ENCODE assay signal across 8 cellular contexts in genomic region chr20:34363062-34364012, GRCh38. TPM values are rescaled to one million over a fixed set of nuclear protein-coding genes. Genes with fewer than 3 reads are reported as not detected.
DNase-seq lines count a peak whose midpoint lies in the region; ATAC-seq, FAIRE-seq and TF ChIP-seq lines count a peak whose summit lies in the region.

Gene ITCH (plus strand): TSS chr20:34363273. CDS start chr20:34393812, 30,539 bp downstream.

- POLR2A ChIA-PET in A673 (lab: Charles Lee; ENCODE audit: low non-redundant PET): interaction anchor here (0.5 to 0.6 kb wide), 4 partner anchors 10 to 1091 kb away, joined by 3 to 4 read pairs (median 4); no protein-coding TSS in a partner anchor

- BruUV-seq in A673 (replicated peaks; lab: Mats Ljungman, UMichigan): no TSS peak

- H3K27ac ChIP-seq in A673 (ENCODE audit: low read depth, low read length, poor library complexity, severe bottlenecking): peak within 1 kb of the TSS; percentile 84
- H3K27ac ChIP-seq in VCaP: peak within 1 kb of the TSS; percentile 89
- H3K27ac ChIP-seq in breast epithelium: peak within 1 kb of the TSS; percentile 91 to 97
- peak within 1 kb of the TSS; percentile 78 for H3K27ac ChIP-seq in iPS-20b (ENCODE audit: low read length)
- H3K27ac ChIP-seq in small intestine (ENCODE audit: low read depth in 1 of 2, low read length in 1 of 2): peak within 1 kb of the TSS; percentile 77 to 97

- H3K9me3 ChIP-seq in A673 (ENCODE audit: low read depth, low read length, poor library complexity, severe bottlenecking) (no peaks in the 10 kb centered on the region), breast epithelium (no peaks in the 10 kb centered on the region), iPS-20b (ENCODE audit: insufficient read depth, low read depth, low read length) (no peaks in the 10 kb centered on the region), small intestine (ENCODE audit: control insufficient read depth, low read depth) (no peaks in the 10 kb centered on the region)

- TF ChIP-seq CTCF in A673 (conservative IDR thresholded peaks at IDR 0.05; ENCODE audit: low read depth, low read length) (no peak), VCaP (conservative IDR thresholded peaks at IDR 0.05) (no peak), breast epithelium (IDR thresholded peaks at IDR 0.05) (no peak)

- H3K36me3 ChIP-seq in A673 (ENCODE audit: insufficient read depth, low read length, poor library complexity, severe bottlenecking) (no peaks in the 10 kb centered on the region), breast epithelium (no peaks in the 10 kb centered on the region), iPS-20b (ENCODE audit: insufficient read depth, low read depth, low read length) (peaks cover 12% of the 10 kb centered on the region; the same call in 1 of the 2 replicates), small intestine (ENCODE audit: control insufficient read depth in 2 of 2, insufficient read depth in 2 of 2, low read length in 2 of 2) (no peaks in the 10 kb centered on the region)

- TF ChIP-seq POLR2A in breast epithelium (IDR thresholded peaks at IDR 0.05): peak; percentile 89

- H3K27me3 ChIP-seq in A673 (replicated peaks; ENCODE audit: insufficient read depth, low read depth, low read length, poor library complexity) (no peaks in the 10 kb centered on the region), breast epithelium (no peaks in the 10 kb centered on the region), iPS-20b (ENCODE audit: insufficient read depth, low read length) (no peaks in the 10 kb centered on the region), small intestine (ENCODE audit: control insufficient read depth in 2 of 2, insufficient read depth in 2 of 2, low read length in 2 of 2) (no peaks in the 10 kb centered on the region)

- no peak for FAIRE-seq in small intestine (lab: Jason Lieb, UNC)

- CTCF ChIA-PET in A673 (lab: Charles Lee): interaction anchor here (0.7 to 1.4 kb wide), 2 partner anchors 51 to 108 kb away, joined by 5 read pairs; no protein-coding TSS in a partner anchor

- ATAC-seq in GM18868 (IDR thresholded peaks at IDR 0.05; ENCODE audit: unreplicated experiment) (peak; percentile 97), HG03108 (IDR thresholded peaks at IDR 0.05; ENCODE audit: unreplicated experiment) (peak; percentile 95)

- H3K4me3 ChIP-seq in A673 (ENCODE audit: low read depth, low read length, poor library complexity, severe bottlenecking) (peak within 1 kb of the TSS; percentile 95), breast epithelium (peak within 1 kb of the TSS; percentile 80 to 96 (median 88)), iPS-20b (ENCODE audit: low read length) (peak within 1 kb of the TSS; percentile 94), small intestine (ENCODE audit: low read depth in 1 of 2, low read length in 2 of 2) (peak within 1 kb of the TSS; percentile 83 to 99)

- H3K4me1 ChIP-seq in A673 (ENCODE audit: insufficient read depth, low read length, poor library complexity, severe bottlenecking): peaks cover 9% of the 10 kb centered on the region
- H3K4me1 ChIP-seq in breast epithelium: peaks cover 5 to 6% of the 10 kb centered on the region in 2 donors
- peaks cover 11% of the 10 kb centered on the region; the same call in 1 of the 2 replicates for H3K4me1 ChIP-seq in iPS-20b (ENCODE audit: insufficient read depth, low read length)
- peaks cover 6 to 7% of the 10 kb centered on the region in 2 donors for H3K4me1 ChIP-seq in small intestine (ENCODE audit: control insufficient read depth in 2 of 2, insufficient read depth in 1 of 2, low read depth in 1 of 2, low read length in 1 of 2)

- DNase-seq in A673 (ENCODE audit: low spot score) (peak; percentile 97), NCI-H2196 (lab: John Stamatoyannopoulos, UW; ENCODE audit: unreplicated experiment) (peak; percentile 95), breast epithelium (ENCODE audit: low spot score in 2 of 2) (peak; percentile 95), small intestine (peak; percentile 95)

- intact Hi-C loops in A673 (cut with micrococcal nuclease; ENCODE audit: unreplicated experiment): no loop called here
- intact Hi-C loops in breast epithelium (cut with DNase I; ENCODE audit: low total_unique reads): no loop called here

- 0 to 1% (median 1%) methylated on average over 56 to 92 of the region's 92 CpGs for WGBS in small intestine, 3 donors

- peak within 1 kb of the TSS; percentile 89 for H3K9ac ChIP-seq in iPS-20b (ENCODE audit: low read depth, low read length)

RNA-seq across cellular contexts. Expression of gene ITCH, which starts in this region (rescaled TPM):
- total RNA-seq in A673 (2021): 56.2 and 57.7 TPM in 2 replicates
- 10 to 100 TPM; 56.6 to 72.3 (median 60.6) TPM for total RNA-seq in breast epithelium
- 10 to 100 TPM; 12.0 to 18.3 (median 15.1) TPM for polyA plus RNA-seq in small intestine

Comparison
In these comparisons a context has a peak if more than half of its experiments do, and no peak if none do; other contexts are left out.
1. Peak in every context shown above with its lines: DNase-seq, ATAC-seq, H3K4me3 ChIP-seq and H3K27ac ChIP-seq.